ENCODE assay signal across 16 cellular contexts in the genomic region with DNA sequence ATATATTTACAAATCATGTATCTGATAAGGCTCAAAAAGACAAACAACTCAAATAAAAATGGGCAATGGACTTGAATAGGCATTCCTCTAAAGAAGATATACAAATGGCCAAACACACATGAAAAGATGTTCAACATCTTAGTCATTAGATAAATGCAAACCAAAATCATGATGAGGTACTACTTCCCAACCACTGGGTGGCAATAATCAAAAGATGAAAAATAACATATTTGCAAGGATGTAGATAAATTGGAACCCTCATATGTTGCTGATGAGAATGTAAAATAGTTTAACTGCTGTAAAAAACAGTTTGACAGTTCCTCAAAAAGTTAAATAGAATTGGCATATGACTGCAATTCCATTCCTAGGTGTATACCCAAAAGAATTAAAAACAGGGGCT.
A peak's percentile ranks its signal among the peaks of the same experiment; 100 is the strongest.
DNase-seq lines count a peak whose midpoint lies in the region; ATAC-seq and TF ChIP-seq lines count a peak whose summit lies in the region.
"Had no signal": no experiment of that assay in that cellular context is flagged by ENCODE, and none has a peak within 500 bp of the region (broad histone marks: within the 10 kb centered on the region; RNA-seq: fewer than 3 reads in every experiment).

No MANE protein-coding gene starts in this region.

- H3K27ac ChIP-seq in WERI-Rb-1, result no peak overlapping the region
- H3K27ac ChIP-seq: esophagus squamous epithelium had no signal

- no peaks in the 10 kb centered on the region for H3K9me3 ChIP-seq in WERI-Rb-1 (ENCODE audit: severe bottlenecking)
- H3K9me3 ChIP-seq: esophagus squamous epithelium had no signal

- no peaks in the 10 kb centered on the region for H3K36me3 ChIP-seq in WERI-Rb-1
- H3K36me3 ChIP-seq: esophagus squamous epithelium had no signal

- peaks cover 28% of the 10 kb centered on the region for H3K4me1 Mint-ChIP-seq in osteocyte (ENCODE audit: unreplicated experiment)

- peaks cover 41% of the 10 kb centered on the region for H3K27me3 ChIP-seq in WERI-Rb-1 (ENCODE audit: insufficient read depth, low read depth, severe bottlenecking)
- H3K27me3 ChIP-seq: esophagus squamous epithelium had no signal

- H3K4me3 Mint-ChIP-seq in osteocyte (ENCODE audit: unreplicated experiment), result no peak overlapping the region

- no peak overlapping the region for H3K4me3 ChIP-seq in choroid plexus epithelial cell (ENCODE audit: low read depth, low read length)
- no peak overlapping the region for H3K4me3 ChIP-seq in WERI-Rb-1 (ENCODE audit: low read depth, low read length)
- H3K4me3 ChIP-seq: esophagus squamous epithelium had no signal

- TF ChIP-seq CTCF in choroid plexus epithelial cell (conservative IDR thresholded peaks at IDR 0.05; ENCODE audit: low read depth, low read length), result peak; percentile 47
- TF ChIP-seq CTCF in osteocyte (IDR thresholded peaks at IDR 0.05), result peak; percentile 43
- no peak for TF ChIP-seq CTCF in WERI-Rb-1 (IDR thresholded peaks at IDR 0.05; ENCODE audit: low read depth, low read length)

- peak; percentile 23 for DNase-seq in DMS 273 (lab: John Stamatoyannopoulos, UW; ENCODE audit: unreplicated experiment)
- DNase-seq in DMS 273 treated with DMSO at 0.1 percent for 48 hours (lab: John Stamatoyannopoulos, UW), result no peak
- DNase-seq in NCI-H1694 treated with DMSO at 0.1 percent for 48 hours (lab: John Stamatoyannopoulos, UW), result peak; percentile 35
- peak; percentile 64 for DNase-seq in choroid plexus epithelial cell (ENCODE audit: low read depth)
- DNase-seq in osteocyte (ENCODE audit: extremely low spot score, unreplicated experiment), result no peak
- DNase-seq in midbrain (lab: John Stamatoyannopoulos, UW), result no peak
- DNase-seq in WERI-Rb-1, result no peak
- DNase-seq: 8988T; activated CD8-positive, alpha-beta memory T cell treated with anti-CD3 and anti-CD28 coated beads, Interleukin-2, amount 50 U/mL, for 48 hours; esophagus squamous epithelium; GOT3; mesendoderm; NCI-H1092; T1000 had no signal

- H3K27ac Mint-ChIP-seq in osteocyte (ENCODE audit: unreplicated experiment), result no peak overlapping the region

- ATAC-seq in GM21360 (IDR thresholded peaks at IDR 0.05; ENCODE audit: unreplicated experiment), result no peak
- ATAC-seq: sciatic nerve had no signal

- peaks cover 2% of the 10 kb centered on the region for H3K36me3 Mint-ChIP-seq in osteocyte (ENCODE audit: unreplicated experiment)

- peaks cover 11% of the 10 kb centered on the region for H3K9me3 Mint-ChIP-seq in osteocyte (ENCODE audit: unreplicated experiment)

- no peaks in the 10 kb centered on the region for H3K27me3 Mint-ChIP-seq in osteocyte (ENCODE audit: unreplicated experiment)

Comparison
In these comparisons a context has a peak if more than half of its experiments do, and no peak if none do; other contexts are left out.
1. DNase-seq: peak in DMS 273 (single experiment), NCI-H1694 treated with DMSO at 0.1 percent for 48 hours (single experiment) and choroid plexus epithelial cell (single experiment); none in DMS 273 treated with DMSO at 0.1 percent for 48 hours (single experiment), osteocyte (single experiment), midbrain (single experiment) and WERI-Rb-1 (single experiment).